Comparison of ENCODE assay signal across 8 cellular contexts in the genomic region with DNA sequence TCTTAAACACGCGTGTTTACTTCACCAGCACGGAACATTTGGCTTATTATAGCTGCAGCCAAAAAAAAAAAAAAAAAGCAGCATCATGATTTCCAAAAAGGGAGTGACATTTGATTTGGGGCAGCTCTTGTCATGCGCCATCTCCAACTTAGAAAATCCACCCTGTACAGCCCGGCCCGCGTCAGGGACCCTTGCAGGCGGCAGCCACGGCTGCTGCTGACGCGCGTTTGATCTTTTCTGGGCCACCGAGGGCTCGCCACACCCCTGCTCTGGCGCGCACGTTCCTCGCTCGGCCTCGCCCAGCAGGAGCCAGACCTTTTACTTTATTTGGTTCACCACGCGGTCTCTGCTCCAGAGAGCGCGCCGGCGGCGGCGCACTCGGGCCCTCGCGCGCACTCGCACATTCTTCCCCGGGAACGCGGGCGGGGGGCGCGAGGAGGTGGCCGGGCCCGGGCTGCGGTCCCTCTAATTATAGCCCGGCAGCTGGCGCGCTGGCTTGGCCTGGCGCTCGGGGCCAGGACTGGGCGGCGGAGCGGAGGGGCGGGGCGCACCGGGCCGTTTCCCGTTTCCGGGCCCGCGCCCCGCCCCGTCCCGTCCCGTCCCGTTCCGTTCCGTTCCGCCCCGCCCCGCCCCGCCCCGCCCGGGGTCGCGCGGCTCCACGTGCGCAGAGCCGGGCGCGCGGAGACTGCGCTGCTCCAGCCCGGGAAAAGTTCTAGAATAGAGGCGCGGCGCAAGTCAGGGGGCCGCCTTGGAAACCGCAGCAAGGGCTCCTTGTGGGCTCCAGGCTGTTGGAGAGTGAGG. TPM values are rescaled to one million over a fixed set of nuclear protein-coding genes. Genes with fewer than 3 reads are reported as not detected.
DNase-seq lines count a peak whose midpoint lies in the region; ATAC-seq lines count a peak whose summit lies in the region.

No MANE protein-coding gene starts in this region.

- peaks cover 4% of the 10 kb centered on the region for H3K36me3 ChIP-seq in CD4-positive, alpha-beta memory T cell (ENCODE audit: insufficient read depth, low read length)

- peak; percentile 81 to 95 (median 84) for DNase-seq in CD4-positive, alpha-beta memory T cell
- DNase-seq in NCI-H82 (lab: John Stamatoyannopoulos, UW) (peak; percentile 97), lung microvascular endothelial cell (ENCODE audit: low read depth in 2 of 2) (peak; percentile 90 to 92)
- peak; percentile 81 for DNase-seq in activated CD8-positive, alpha-beta T cell treated with anti-CD3 and anti-CD28 coated beads, Interleukin-2, amount 10 ng/mL, durations not matched to agents 7 days and 5 days
- peak; percentile 74 for DNase-seq in effector CD4-positive, alpha-beta T cell
- DNase-seq in stimulated activated CD4-positive, alpha-beta T cell treated with anti-CD3 and anti-CD28 coated beads, TNF-alpha, amount 100 ng/mL, for 48 hours (ENCODE audit: low read depth in 3 of 3): peak in 2 of 3 donors; percentile 59 to 70

- H3K36me3 Mint-ChIP-seq in CD4-positive, alpha-beta memory T cell: peaks cover 13 to 28% of the 10 kb centered on the region in 2 donors
- H3K36me3 Mint-ChIP-seq in activated CD8-positive, alpha-beta T cell treated with anti-CD3 and anti-CD28 coated beads, Interleukin-2, amount 10 ng/mL, durations not matched to agents 7 days and 5 days (ENCODE audit: low read depth): peaks cover 17% of the 10 kb centered on the region

- peaks cover 56% of the 10 kb centered on the region for H3K4me1 ChIP-seq in CD4-positive, alpha-beta memory T cell (ENCODE audit: insufficient read depth, low read length)

- peaks cover 37 to 64% (median 48%) of the 10 kb centered on the region in 4 donors for H3K4me1 Mint-ChIP-seq in CD4-positive, alpha-beta memory T cell
- H3K4me1 Mint-ChIP-seq in activated CD8-positive, alpha-beta T cell treated with anti-CD3 and anti-CD28 coated beads, Interleukin-2, amount 10 ng/mL, durations not matched to agents 7 days and 5 days (ENCODE audit: low read depth): peaks cover 57% of the 10 kb centered on the region

- no peaks in the 10 kb centered on the region for H3K27me3 ChIP-seq in CD4-positive, alpha-beta memory T cell (ENCODE audit: insufficient read depth, low read length)

- no peaks in the 10 kb centered on the region for H3K9me3 Mint-ChIP-seq in CD4-positive, alpha-beta memory T cell
- H3K9me3 Mint-ChIP-seq in activated CD8-positive, alpha-beta T cell treated with anti-CD3 and anti-CD28 coated beads, Interleukin-2, amount 10 ng/mL, durations not matched to agents 7 days and 5 days (ENCODE audit: insufficient read depth): no peaks in the 10 kb centered on the region

- H3K27ac Mint-ChIP-seq in CD4-positive, alpha-beta memory T cell: peak overlapping the region; percentile 92 to 99 (median 97)
- H3K27ac Mint-ChIP-seq in activated CD8-positive, alpha-beta T cell treated with anti-CD3 and anti-CD28 coated beads, Interleukin-2, amount 10 ng/mL, durations not matched to agents 7 days and 5 days: peak overlapping the region; percentile 95

- H3K4me3 Mint-ChIP-seq in CD4-positive, alpha-beta memory T cell: peak overlapping the region; percentile 84 to 95 (median 88)
- peak overlapping the region; percentile 85 for H3K4me3 Mint-ChIP-seq in activated CD8-positive, alpha-beta T cell treated with anti-CD3 and anti-CD28 coated beads, Interleukin-2, amount 10 ng/mL, durations not matched to agents 7 days and 5 days

- H3K27ac ChIP-seq in CD4-positive, alpha-beta memory T cell (ENCODE audit: low read depth, low read length): peak overlapping the region; percentile 96

- CTCF ChIA-PET in CD4-positive, alpha-beta memory T cell (lab: Charles Lee; ENCODE audit: partially characterized antibody): interaction anchor here (1.0 to 10.7 kb wide), 9 partner anchors 11 to 497 kb away, joined by 3 to 141 read pairs (median 7); a partner anchor contains a TSS
- CTCF ChIA-PET in activated CD8-positive, alpha-beta T cell treated with anti-CD3 and anti-CD28 coated beads, Interleukin-2, amount 10 ng/mL, durations not matched to agents 7 days and 5 days (lab: Charles Lee): interaction anchor here (0.8 to 4.1 kb wide), 14 partner anchors 11 to 484 kb away, joined by 3 to 31 read pairs (median 7); a partner anchor contains a TSS

- intact Hi-C loops in CD4-positive, alpha-beta memory T cell (cut with micrococcal nuclease): loop anchor here (2.0 to 5.0 kb wide), 6 partner anchors 77 to 562 kb away; a partner anchor contains a TSS

- POLR2A ChIA-PET in CD4-positive, alpha-beta memory T cell (lab: Charles Lee; ENCODE audit: partially characterized antibody): interaction anchor here (0.6 to 10.8 kb wide), 24 partner anchors 12 to 1282 kb away, joined by 3 to 312 read pairs (median 8); a partner anchor contains a TSS
- POLR2A ChIA-PET in activated CD8-positive, alpha-beta T cell treated with anti-CD3 and anti-CD28 coated beads, Interleukin-2, amount 10 ng/mL, durations not matched to agents 7 days and 5 days (lab: Charles Lee): interaction anchor here (0.6 to 6.0 kb wide), 7 partner anchors 8 to 412 kb away, joined by 3 to 101 read pairs (median 4); a partner anchor contains a TSS

- H3K27me3 Mint-ChIP-seq in CD4-positive, alpha-beta memory T cell: no peaks in the 10 kb centered on the region
- no peaks in the 10 kb centered on the region for H3K27me3 Mint-ChIP-seq in activated CD8-positive, alpha-beta T cell treated with anti-CD3 and anti-CD28 coated beads, Interleukin-2, amount 10 ng/mL, durations not matched to agents 7 days and 5 days (ENCODE audit: low read depth)

- peak overlapping the region; percentile 17 to 46 for H3K4me3 ChIP-seq in CD4-positive, alpha-beta memory T cell (ENCODE audit: low read length in 2 of 2)

- ATAC-seq in GM19438 (IDR thresholded peaks at IDR 0.05; ENCODE audit: low read depth, unreplicated experiment) (peak; percentile 64), HG03520 (IDR thresholded peaks at IDR 0.05; ENCODE audit: unreplicated experiment) (peak; percentile 72)
- peak; percentile 72 for ATAC-seq in activated CD8-positive, alpha-beta T cell treated with anti-CD3 and anti-CD28 coated beads, Interleukin-2, amount 10 ng/mL, durations not matched to agents 7 days and 5 days

- no peaks in the 10 kb centered on the region for H3K9me3 ChIP-seq in CD4-positive, alpha-beta memory T cell (ENCODE audit: control insufficient read depth in 1 of 2, low read length in 2 of 2)

RNA-seq across cellular contexts. Expression of a gene that starts 10.2 kb away (rescaled TPM):
- total RNA-seq in CD4-positive, alpha-beta memory T cell: 100 to 1,000 TPM; 162 to 164 TPM
- 10 to 100 TPM; 23.9 to 43.0 TPM for polyA plus RNA-seq in CD4-positive, alpha-beta memory T cell
- 10 to 100 TPM; 71.5 to 72.0 TPM for total RNA-seq in activated CD8-positive, alpha-beta T cell treated with anti-CD3 and anti-CD28 coated beads, Interleukin-2, amount 10 ng/mL, durations not matched to agents 7 days and 5 days
- total RNA-seq in lung microvascular endothelial cell: 66.3 and 70.2 TPM in 2 replicates

Comparison
In these comparisons a context has a peak if more than half of its experiments do, and no peak if none do; other contexts are left out.
1. Peak in every context shown above with its lines: DNase-seq, ATAC-seq, H3K4me3 ChIP-seq and H3K27ac ChIP-seq.